Comparison of ENCODE assay signal across 1 cellular context in the genomic region with DNA sequence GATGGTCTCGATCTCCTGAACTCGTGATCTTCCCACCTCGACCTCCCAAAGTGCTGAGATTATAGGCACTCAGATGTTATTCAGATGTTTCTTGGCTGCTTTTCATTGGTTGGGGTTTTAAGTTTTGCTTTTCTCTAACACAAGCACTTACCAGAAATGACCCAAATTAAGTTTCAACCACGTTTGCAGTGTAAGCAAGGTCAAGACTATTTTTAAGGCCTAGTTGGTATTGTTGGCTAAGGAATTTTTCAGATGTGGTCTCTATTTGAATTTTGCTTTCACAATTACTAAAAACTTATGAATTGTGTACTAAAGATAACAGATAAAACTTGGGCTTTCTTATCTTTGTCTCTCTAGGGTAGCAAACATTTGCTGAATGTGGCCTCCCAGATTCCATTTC.
TF ChIP-seq lines count a peak whose summit lies in the region.

No MANE protein-coding gene starts in this region.

TF ChIP-seq in GM23338, 12 proteins besides CTCF, POLR2A, EP300 and RAD21 (continued from another document):
- TF ChIP-seq, protein P1, sequence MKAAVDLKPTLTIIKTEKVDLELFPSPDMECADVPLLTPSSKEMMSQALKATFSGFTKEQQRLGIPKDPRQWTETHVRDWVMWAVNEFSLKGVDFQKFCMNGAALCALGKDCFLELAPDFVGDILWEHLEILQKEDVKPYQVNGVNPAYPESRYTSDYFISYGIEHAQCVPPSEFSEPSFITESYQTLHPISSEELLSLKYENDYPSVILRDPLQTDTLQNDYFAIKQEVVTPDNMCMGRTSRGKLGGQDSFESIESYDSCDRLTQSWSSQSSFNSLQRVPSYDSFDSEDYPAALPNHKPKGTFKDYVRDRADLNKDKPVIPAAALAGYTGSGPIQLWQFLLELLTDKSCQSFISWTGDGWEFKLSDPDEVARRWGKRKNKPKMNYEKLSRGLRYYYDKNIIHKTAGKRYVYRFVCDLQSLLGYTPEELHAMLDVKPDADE (IDR thresholded peaks at IDR 0.05): no peak
- TF ChIP-seq EZH2phosphoT487 (IDR thresholded peaks at IDR 0.05; ENCODE audit: unreplicated experiment) (no peak), STAT1 (IDR thresholded peaks at IDR 0.05; ENCODE audit: unreplicated experiment) (no peak), ZNF331 (CRISPR knock-in tag; IDR thresholded peaks at IDR 0.05; ENCODE audit: low read depth) (no peak), POLR2AphosphoS5 (IDR thresholded peaks at IDR 0.05; ENCODE audit: low read depth) (no peak), EZH2 (IDR thresholded peaks at IDR 0.05; ENCODE audit: low read depth, unreplicated experiment) (no peak)
- TF ChIP-seq, protein P2, sequence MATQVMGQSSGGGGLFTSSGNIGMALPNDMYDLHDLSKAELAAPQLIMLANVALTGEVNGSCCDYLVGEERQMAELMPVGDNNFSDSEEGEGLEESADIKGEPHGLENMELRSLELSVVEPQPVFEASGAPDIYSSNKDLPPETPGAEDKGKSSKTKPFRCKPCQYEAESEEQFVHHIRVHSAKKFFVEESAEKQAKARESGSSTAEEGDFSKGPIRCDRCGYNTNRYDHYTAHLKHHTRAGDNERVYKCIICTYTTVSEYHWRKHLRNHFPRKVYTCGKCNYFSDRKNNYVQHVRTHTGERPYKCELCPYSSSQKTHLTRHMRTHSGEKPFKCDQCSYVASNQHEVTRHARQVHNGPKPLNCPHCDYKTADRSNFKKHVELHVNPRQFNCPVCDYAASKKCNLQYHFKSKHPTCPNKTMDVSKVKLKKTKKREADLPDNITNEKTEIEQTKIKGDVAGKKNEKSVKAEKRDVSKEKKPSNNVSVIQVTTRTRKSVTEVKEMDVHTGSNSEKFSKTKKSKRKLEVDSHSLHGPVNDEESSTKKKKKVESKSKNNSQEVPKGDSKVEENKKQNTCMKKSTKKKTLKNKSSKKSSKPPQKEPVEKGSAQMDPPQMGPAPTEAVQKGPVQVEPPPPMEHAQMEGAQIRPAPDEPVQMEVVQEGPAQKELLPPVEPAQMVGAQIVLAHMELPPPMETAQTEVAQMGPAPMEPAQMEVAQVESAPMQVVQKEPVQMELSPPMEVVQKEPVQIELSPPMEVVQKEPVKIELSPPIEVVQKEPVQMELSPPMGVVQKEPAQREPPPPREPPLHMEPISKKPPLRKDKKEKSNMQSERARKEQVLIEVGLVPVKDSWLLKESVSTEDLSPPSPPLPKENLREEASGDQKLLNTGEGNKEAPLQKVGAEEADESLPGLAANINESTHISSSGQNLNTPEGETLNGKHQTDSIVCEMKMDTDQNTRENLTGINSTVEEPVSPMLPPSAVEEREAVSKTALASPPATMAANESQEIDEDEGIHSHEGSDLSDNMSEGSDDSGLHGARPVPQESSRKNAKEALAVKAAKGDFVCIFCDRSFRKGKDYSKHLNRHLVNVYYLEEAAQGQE (IDR thresholded peaks at IDR 0.05; ENCODE audit: unreplicated experiment): no peak
- TF ChIP-seq, protein P3, sequence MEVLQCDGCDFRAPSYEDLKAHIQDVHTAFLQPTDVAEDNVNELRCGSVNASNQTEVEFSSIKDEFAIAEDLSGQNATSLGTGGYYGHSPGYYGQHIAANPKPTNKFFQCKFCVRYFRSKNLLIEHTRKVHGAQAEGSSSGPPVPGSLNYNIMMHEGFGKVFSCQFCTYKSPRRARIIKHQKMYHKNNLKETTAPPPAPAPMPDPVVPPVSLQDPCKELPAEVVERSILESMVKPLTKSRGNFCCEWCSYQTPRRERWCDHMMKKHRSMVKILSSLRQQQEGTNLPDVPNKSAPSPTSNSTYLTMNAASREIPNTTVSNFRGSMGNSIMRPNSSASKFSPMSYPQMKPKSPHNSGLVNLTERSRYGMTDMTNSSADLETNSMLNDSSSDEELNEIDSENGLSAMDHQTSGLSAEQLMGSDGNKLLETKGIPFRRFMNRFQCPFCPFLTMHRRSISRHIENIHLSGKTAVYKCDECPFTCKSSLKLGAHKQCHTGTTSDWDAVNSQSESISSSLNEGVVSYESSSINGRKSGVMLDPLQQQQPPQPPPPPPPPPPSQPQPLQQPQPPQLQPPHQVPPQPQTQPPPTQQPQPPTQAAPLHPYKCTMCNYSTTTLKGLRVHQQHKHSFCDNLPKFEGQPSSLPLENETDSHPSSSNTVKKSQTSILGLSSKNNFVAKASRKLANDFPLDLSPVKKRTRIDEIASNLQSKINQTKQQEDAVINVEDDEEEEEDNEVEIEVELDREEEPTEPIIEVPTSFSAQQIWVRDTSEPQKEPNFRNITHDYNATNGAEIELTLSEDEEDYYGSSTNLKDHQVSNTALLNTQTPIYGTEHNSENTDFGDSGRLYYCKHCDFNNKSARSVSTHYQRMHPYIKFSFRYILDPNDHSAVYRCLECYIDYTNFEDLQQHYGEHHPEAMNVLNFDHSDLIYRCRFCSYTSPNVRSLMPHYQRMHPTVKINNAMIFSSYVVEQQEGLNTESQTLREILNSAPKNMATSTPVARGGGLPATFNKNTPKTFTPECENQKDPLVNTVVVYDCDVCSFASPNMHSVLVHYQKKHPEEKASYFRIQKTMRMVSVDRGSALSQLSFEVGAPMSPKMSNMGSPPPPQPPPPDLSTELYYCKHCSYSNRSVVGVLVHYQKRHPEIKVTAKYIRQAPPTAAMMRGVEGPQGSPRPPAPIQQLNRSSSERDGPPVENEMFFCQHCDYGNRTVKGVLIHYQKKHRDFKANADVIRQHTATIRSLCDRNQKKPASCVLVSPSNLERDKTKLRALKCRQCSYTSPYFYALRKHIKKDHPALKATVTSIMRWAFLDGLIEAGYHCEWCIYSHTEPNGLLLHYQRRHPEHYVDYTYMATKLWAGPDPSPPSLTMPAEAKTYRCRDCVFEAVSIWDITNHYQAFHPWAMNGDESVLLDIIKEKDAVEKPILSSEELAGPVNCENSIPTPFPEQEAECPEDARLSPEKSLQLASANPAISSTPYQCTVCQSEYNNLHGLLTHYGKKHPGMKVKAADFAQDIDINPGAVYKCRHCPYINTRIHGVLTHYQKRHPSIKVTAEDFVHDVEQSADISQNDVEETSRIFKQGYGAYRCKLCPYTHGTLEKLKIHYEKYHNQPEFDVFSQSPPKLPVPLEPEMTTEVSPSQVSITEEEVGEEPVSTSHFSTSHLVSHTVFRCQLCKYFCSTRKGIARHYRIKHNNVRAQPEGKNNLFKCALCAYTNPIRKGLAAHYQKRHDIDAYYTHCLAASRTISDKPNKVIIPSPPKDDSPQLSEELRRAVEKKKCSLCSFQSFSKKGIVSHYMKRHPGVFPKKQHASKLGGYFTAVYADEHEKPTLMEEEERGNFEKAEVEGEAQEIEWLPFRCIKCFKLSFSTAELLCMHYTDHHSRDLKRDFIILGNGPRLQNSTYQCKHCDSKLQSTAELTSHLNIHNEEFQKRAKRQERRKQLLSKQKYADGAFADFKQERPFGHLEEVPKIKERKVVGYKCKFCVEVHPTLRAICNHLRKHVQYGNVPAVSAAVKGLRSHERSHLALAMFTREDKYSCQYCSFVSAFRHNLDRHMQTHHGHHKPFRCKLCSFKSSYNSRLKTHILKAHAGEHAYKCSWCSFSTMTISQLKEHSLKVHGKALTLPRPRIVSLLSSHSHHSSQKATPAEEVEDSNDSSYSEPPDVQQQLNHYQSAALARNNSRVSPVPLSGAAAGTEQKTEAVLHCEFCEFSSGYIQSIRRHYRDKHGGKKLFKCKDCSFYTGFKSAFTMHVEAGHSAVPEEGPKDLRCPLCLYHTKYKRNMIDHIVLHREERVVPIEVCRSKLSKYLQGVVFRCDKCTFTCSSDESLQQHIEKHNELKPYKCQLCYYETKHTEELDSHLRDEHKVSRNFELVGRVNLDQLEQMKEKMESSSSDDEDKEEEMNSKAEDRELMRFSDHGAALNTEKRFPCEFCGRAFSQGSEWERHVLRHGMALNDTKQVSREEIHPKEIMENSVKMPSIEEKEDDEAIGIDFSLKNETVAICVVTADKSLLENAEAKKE (CRISPR knock-in tag; IDR thresholded peaks at IDR 0.05): no peak
